9 cellular contexts compared by ENCODE assay signal in genomic region chr1:44812822-44813543, GRCh38. TPM values are rescaled to one million over a fixed set of nuclear protein-coding genes. Genes with fewer than 3 reads are reported as not detected.
DNase-seq lines count a peak whose midpoint lies in the region; ATAC-seq and TF ChIP-seq lines count a peak whose summit lies in the region.
"Had no signal": no experiment of that assay in that cellular context is flagged by ENCODE, and none has a peak within 500 bp of the region (broad histone marks: within the 10 kb centered on the region; RNA-seq: fewer than 3 reads in every experiment).

No MANE protein-coding gene starts in this region.

- no peak for DNase-seq in stimulated activated naive CD8-positive, alpha-beta T cell treated with anti-CD3 and anti-CD28 coated beads, Interleukin-15, amount 100 ng/mL, for 72 hours
- DNase-seq in stimulated activated naive CD8-positive, alpha-beta T cell treated with anti-CD3 and anti-CD28 coated beads, Interleukin-15, Interleukin-2, amounts not matched to agents 100 U/mL and 50 U/mL, for 24 hours: no peak
- DNase-seq in effector memory CD4-positive, alpha-beta T cell: no peak
- DNase-seq in mucosa of descending colon (peak in 1 of 3 donors; percentile 70), foreskin keratinocyte (no peak), HK-2 (ENCODE audit: unreplicated experiment) (no peak), NCI-H1417 (lab: John Stamatoyannopoulos, UW) (no peak)

- peaks cover 85% of the 10 kb centered on the region for H3K4me1 Mint-ChIP-seq in stimulated activated naive CD8-positive, alpha-beta T cell treated with anti-CD3 and anti-CD28 coated beads, Interleukin-15, amount 100 ng/mL, for 72 hours

- H3K9me3 Mint-ChIP-seq in stimulated activated naive CD8-positive, alpha-beta T cell treated with anti-CD3 and anti-CD28 coated beads, Interleukin-15, amount 100 ng/mL, for 72 hours: no peaks in the 10 kb centered on the region

- H3K4me3 ChIP-seq in effector memory CD4-positive, alpha-beta T cell (ENCODE audit: insufficient read depth, low read depth, low read length, poor library complexity, severe bottlenecking): peak overlapping the region; percentile 52
- no peak overlapping the region for H3K4me3 ChIP-seq in mucosa of descending colon

- ATAC-seq in stimulated activated naive CD8-positive, alpha-beta T cell treated with anti-CD3 and anti-CD28 coated beads, Interleukin-15, amount 100 ng/mL, for 72 hours: no peak
- ATAC-seq in stimulated activated naive CD8-positive, alpha-beta T cell treated with anti-CD3 and anti-CD28 coated beads, Interleukin-15, Interleukin-2, amounts not matched to agents 100 U/mL and 50 U/mL, for 24 hours: no peak
- ATAC-seq in mucosa of descending colon: peak; percentile 1
- no peak for ATAC-seq in HG03108 (IDR thresholded peaks at IDR 0.05; ENCODE audit: unreplicated experiment)
- no peak for ATAC-seq in foreskin keratinocyte

- peak overlapping the region; percentile 87 to 95 for H3K4me3 Mint-ChIP-seq in stimulated activated naive CD8-positive, alpha-beta T cell treated with anti-CD3 and anti-CD28 coated beads, Interleukin-15, amount 100 ng/mL, for 72 hours

- H3K4me1 ChIP-seq in effector memory CD4-positive, alpha-beta T cell (ENCODE audit: control insufficient read depth, insufficient read depth, low read length, poor library complexity, severe bottlenecking): peaks cover 54% of the 10 kb centered on the region
- H3K4me1 ChIP-seq in mucosa of descending colon (ENCODE audit: low read depth) (peaks cover 29% of the 10 kb centered on the region), foreskin keratinocyte (peaks cover 33% of the 10 kb centered on the region)

- H3K27ac ChIP-seq in effector memory CD4-positive, alpha-beta T cell (ENCODE audit: insufficient read depth, low read length, poor library complexity, severe bottlenecking): peak overlapping the region; percentile 71
- H3K27ac ChIP-seq in foreskin keratinocyte: no peak overlapping the region

- H3K36me3 ChIP-seq in effector memory CD4-positive, alpha-beta T cell (ENCODE audit: control insufficient read depth, insufficient read depth, low read length): no peaks in the 10 kb centered on the region
- H3K36me3 ChIP-seq in mucosa of descending colon (ENCODE audit: low read depth): no peaks in the 10 kb centered on the region

- H3K9me3 ChIP-seq in effector memory CD4-positive, alpha-beta T cell (ENCODE audit: control insufficient read depth, low read length): no peaks in the 10 kb centered on the region
- H3K9me3 ChIP-seq in mucosa of descending colon: no peaks in the 10 kb centered on the region

- TF ChIP-seq CTCF in mucosa of descending colon (IDR thresholded peaks at IDR 0.05) (no peak), foreskin keratinocyte (conservative IDR thresholded peaks at IDR 0.05) (no peak)

- H3K27me3 Mint-ChIP-seq in stimulated activated naive CD8-positive, alpha-beta T cell treated with anti-CD3 and anti-CD28 coated beads, Interleukin-15, amount 100 ng/mL, for 72 hours: no peaks in the 10 kb centered on the region

- intact Hi-C loops in mucosa of descending colon (cut with DNase I, micrococcal nuclease): no loop called here

- peak overlapping the region in 1 of 2 donors; percentile 62 for H3K27ac Mint-ChIP-seq in stimulated activated naive CD8-positive, alpha-beta T cell treated with anti-CD3 and anti-CD28 coated beads, Interleukin-15, amount 100 ng/mL, for 72 hours

- H3K27me3 ChIP-seq in effector memory CD4-positive, alpha-beta T cell (replicated peaks; ENCODE audit: control insufficient read depth, insufficient read depth, low read length, poor library complexity, severe bottlenecking): no peaks in the 10 kb centered on the region
- H3K27me3 ChIP-seq in foreskin keratinocyte: no peaks in the 10 kb centered on the region

RNA-seq across cellular contexts. Expression of gene BTBD19, which starts 4.7 kb away (rescaled TPM):
- 1 to 10 TPM; 2.8 to 4.4 (median 3.2) TPM for total RNA-seq in mucosa of descending colon
- 1.6 and 1.9 TPM in 2 replicates for total RNA-seq in foreskin keratinocyte
- polyA plus RNA-seq in foreskin keratinocyte: 1.4 and 1.6 TPM in 2 replicates

RNA-seq across cellular contexts. Expression of gene DYNLT4, which starts 5.8 kb away (rescaled TPM):
- 1 to 10 TPM in 1 of 3 donors, under 1 TPM in 1, not detected in 1; 0.67 to 1.6 TPM for total RNA-seq in mucosa of descending colon
- total RNA-seq in foreskin keratinocyte: not detected in 2 replicates
- 0.09 TPM in 1 of 2 replicates, not detected in the other for polyA plus RNA-seq in foreskin keratinocyte
- total RNA-seq: Daoy had no signal

RNA-seq across cellular contexts. Expression of gene PLK3, which starts 12.8 kb away (rescaled TPM):
- 10 to 100 TPM in 2 of 3 donors, 1 to 10 TPM in 1; 6.4 to 14.5 (median 12.0) TPM for total RNA-seq in mucosa of descending colon
- total RNA-seq in foreskin keratinocyte: 34.2 and 35.6 TPM in 2 replicates
- polyA plus RNA-seq in foreskin keratinocyte: 39.3 and 39.9 TPM in 2 replicates

RNA-seq across cellular contexts. Expression of gene BEST4, which starts 25.0 kb away (rescaled TPM):
- total RNA-seq in mucosa of descending colon: 100 to 1,000 TPM in 1 of 3 donors, 10 to 100 TPM in 2; 35.1 to 179 (median 94.0) TPM
- 0.14 TPM in 1 of 2 replicates, not detected in the other for total RNA-seq in foreskin keratinocyte
- 0.07 and 0.08 TPM in 2 replicates for polyA plus RNA-seq in foreskin keratinocyte
- total RNA-seq: Daoy had no signal

RNA-seq across cellular contexts. Expression of gene PTCH2, which starts 30.1 kb away (rescaled TPM):
- 1 to 10 TPM in 1 of 3 donors, under 1 TPM in 2; 0.39 to 2.7 (median 0.64) TPM for total RNA-seq in mucosa of descending colon
- 0.31 and 0.67 TPM in 2 replicates for total RNA-seq in foreskin keratinocyte
- polyA plus RNA-seq in foreskin keratinocyte: 0.04 and 0.06 TPM in 2 replicates
